Comparison of ENCODE assay signal across 2 cellular contexts in the genomic region with DNA sequence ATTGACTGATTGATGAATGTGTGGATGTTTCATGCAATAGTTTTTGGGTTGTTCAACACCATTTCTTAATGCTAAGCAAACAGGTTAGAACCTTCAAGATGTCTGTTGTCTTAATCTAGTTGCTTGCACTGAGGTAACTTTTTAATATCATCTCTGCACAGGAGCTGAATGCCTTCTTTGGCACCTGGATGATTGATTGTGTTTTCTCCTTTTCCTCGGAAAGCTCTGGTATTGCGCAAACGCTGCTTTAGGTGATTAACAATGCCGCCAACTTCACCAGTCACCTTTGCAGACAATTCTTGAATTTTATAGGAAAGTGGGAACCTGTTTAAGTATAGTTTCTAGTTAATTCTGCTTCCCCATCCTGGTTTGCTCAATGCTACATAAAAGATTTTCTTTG.
TF ChIP-seq lines count a peak whose summit lies in the region.

No MANE protein-coding gene starts in this region.

TF ChIP-seq in IMR-90, 13 proteins besides CTCF, POLR2A, EP300 and RAD21:
- TF ChIP-seq RCOR1 (IDR thresholded peaks at IDR 0.05; ENCODE audit: insufficient replicate concordance, low read length): no peak
- peak; percentile 82 for TF ChIP-seq CEBPB (IDR thresholded peaks at IDR 0.05; ENCODE audit: low read depth, low read length)
- TF ChIP-seq MXI1 (IDR thresholded peaks at IDR 0.05; ENCODE audit: borderline replicate concordance, low read depth, low read length): no peak
- no peak for TF ChIP-seq FOS (IDR thresholded peaks at IDR 0.05; ENCODE audit: low read depth, low read length)
- no peak for TF ChIP-seq RFX5 (IDR thresholded peaks at IDR 0.05; ENCODE audit: low read depth, low read length)

TF ChIP-seq in H1, 55 proteins besides CTCF, POLR2A, EP300 and RAD21:
- no peak for TF ChIP-seq E2F6 (IDR thresholded peaks at IDR 0.05)
- TF ChIP-seq CEBPB (IDR thresholded peaks at IDR 0.05; ENCODE audit: low read depth, low read length): peak; percentile 50
- TF ChIP-seq JUND (IDR thresholded peaks at IDR 0.05; ENCODE audit: low read length): no peak
- no peak for TF ChIP-seq TBP (IDR thresholded peaks at IDR 0.05; ENCODE audit: low read depth, low read length)
